In genomic region chr3:117600666-117601065, GRCh38 we compare ENCODE assay signal across 18 cellular contexts.
DNase-seq lines count a peak whose midpoint lies in the region; ATAC-seq, FAIRE-seq and TF ChIP-seq lines count a peak whose summit lies in the region.
"Had no signal": no experiment of that assay in that cellular context is flagged by ENCODE, and none has a peak within 500 bp of the region (broad histone marks: within the 10 kb centered on the region; RNA-seq: fewer than 3 reads in every experiment).

No MANE protein-coding gene starts in this region.

- DNase-seq in IMR-90 (peak; percentile 80), bronchial epithelial cell (ENCODE audit: low read depth) (peak; percentile 22), osteoblast (ENCODE audit: insufficient read length, low spot score, missing footprints) (peak; percentile 15), HCEC 1CT (no peak)
- DNase-seq in activated CD4-positive, CD25-positive, alpha-beta regulatory T cell treated with anti-CD3 and anti-CD28 coated beads, Interleukin-2, amount 50 U/mL, for 72 hours, result no peak
- DNase-seq: Caco-2; CD4-positive, alpha-beta T cell; GOT3; KBM-7; MV-4-11; NCI-H1417; NCI-H187; NCI-H510A treated with DMSO at 0.1 percent for 48 hours; SJCRH30 had no signal

- CTCF ChIA-PET in IMR-90 (lab: Yijun Ruan, JAX), result no interaction called here

- WGBS in IMR-90 (ENCODE audit: extremely low coverage in 2 of 2, insufficient read length in 1 of 2), 2 experiments, result no CpG with 5 or more reads among the region's 4 CpGs

- no peak overlapping the region for H3K18ac ChIP-seq in IMR-90 (ENCODE audit: low read depth, low read length)

- no peak overlapping the region for H3K9ac ChIP-seq in IMR-90 (ENCODE audit: low read depth, low read length)

- no peak overlapping the region for H3K14ac ChIP-seq in IMR-90 (replicated peaks; ENCODE audit: low read depth, low read length)

- H2BK15ac ChIP-seq in IMR-90 (ENCODE audit: low read depth, low read length), result no peak overlapping the region

- no peak overlapping the region for H3K4me3 ChIP-seq in IMR-90 (ENCODE audit: insufficient read depth, low read depth, low read length)
- H3K4me3 ChIP-seq in bronchial epithelial cell (ENCODE audit: low read depth, low read length), result no peak overlapping the region
- no peak overlapping the region for H3K4me3 ChIP-seq in osteoblast (ENCODE audit: insufficient read depth, low read length)
- H3K4me3 ChIP-seq: A549, SJCRH30 had no signal

- H4K20me1 ChIP-seq in IMR-90 (ENCODE audit: insufficient read depth, low read length) (no peaks in the 10 kb centered on the region), osteoblast (ENCODE audit: insufficient read depth, low read length) (no peaks in the 10 kb centered on the region)

- no peak overlapping the region for H3K4ac ChIP-seq in IMR-90 (ENCODE audit: low read depth, low read length)

- H3K4me1 ChIP-seq in IMR-90 (ENCODE audit: control insufficient read depth, insufficient read depth, low read length) (no peaks in the 10 kb centered on the region), osteoblast (ENCODE audit: insufficient read depth, low read length) (no peaks in the 10 kb centered on the region)
- H3K4me1 ChIP-seq: A549, Caco-2 had no signal

- BruUV-seq in IMR-90 (replicated peaks; lab: Mats Ljungman, UMichigan), result no TSS peak

- H4K91ac ChIP-seq in IMR-90 (ENCODE audit: insufficient read depth, low read depth, low read length), result no peak overlapping the region

- FAIRE-seq in bronchial epithelial cell (lab: Jason Lieb, UNC), result no peak
- FAIRE-seq: A549, GM12892 had no signal

- no peak for TF ChIP-seq RAD21 in IMR-90 (IDR thresholded peaks at IDR 0.05; ENCODE audit: low read length)

- no peak overlapping the region for H2BK120ac ChIP-seq in IMR-90 (ENCODE audit: low read depth, low read length)

- H3K4me2 ChIP-seq in IMR-90 (ENCODE audit: low read depth, low read length), result no peak overlapping the region
- H3K4me2 ChIP-seq in osteoblast (ENCODE audit: insufficient read depth, low read length), result no peak overlapping the region
- H3K4me2 ChIP-seq: A549 had no signal

- TF ChIP-seq POLR2A in IMR-90 (IDR thresholded peaks at IDR 0.05; ENCODE audit: low read depth, low read length), result no peak

- no peak overlapping the region for H2AFZ ChIP-seq in IMR-90 (replicated peaks; ENCODE audit: low read length, poor library complexity)
- no peak overlapping the region for H2AFZ ChIP-seq in osteoblast (ENCODE audit: low read length)

- no peak overlapping the region for H3K27ac ChIP-seq in IMR-90 (ENCODE audit: insufficient read depth, low read length)
- no peak overlapping the region for H3K27ac ChIP-seq in osteoblast (ENCODE audit: low read depth, low read length)
- H3K27ac ChIP-seq: A549, SJCRH30 had no signal

- H2AK9ac ChIP-seq in IMR-90 (replicated peaks; ENCODE audit: low read depth, low read length, poor library complexity), result no peak overlapping the region

- no peak overlapping the region for H3K23ac ChIP-seq in IMR-90 (ENCODE audit: low read depth, low read length)

- H3K9me3 ChIP-seq in IMR-90 (ENCODE audit: control insufficient read depth, insufficient read depth, low read length) (no peaks in the 10 kb centered on the region), osteoblast (ENCODE audit: low read depth, low read length) (no peaks in the 10 kb centered on the region)
- H3K9me3 ChIP-seq: A549, Caco-2, SJCRH30 had no signal

- H2BK20ac ChIP-seq in IMR-90 (ENCODE audit: low read depth, low read length), result no peak overlapping the region

- H2BK5ac ChIP-seq in IMR-90 (ENCODE audit: low read depth, low read length, poor library complexity, severe bottlenecking), result no peak overlapping the region

- dilution Hi-C loops in IMR-90 (cut with HindIII; ENCODE audit: low sequenced_read_pairs, unreplicated experiment), result no loop called here

- H3K79me2 ChIP-seq in osteoblast (ENCODE audit: insufficient read depth, low read length), result no peaks in the 10 kb centered on the region

- no peaks in the 10 kb centered on the region for H3K79me1 ChIP-seq in IMR-90 (ENCODE audit: low read depth in 1 of 2, low read length in 2 of 2)

- POLR2A ChIA-PET in IMR-90 (lab: Charles Lee; ENCODE audit: unreplicated experiment), result no interaction called here

- no peaks in the 10 kb centered on the region for H3K36me3 ChIP-seq in IMR-90 (ENCODE audit: control insufficient read depth, insufficient read depth, low read length)
- no peaks in the 10 kb centered on the region for H3K36me3 ChIP-seq in bronchial epithelial cell (ENCODE audit: control insufficient read depth, insufficient read depth, low read length)
- no peaks in the 10 kb centered on the region for H3K36me3 ChIP-seq in osteoblast (ENCODE audit: insufficient read depth, low read length)
- H3K36me3 ChIP-seq: SJCRH30 had no signal

- H4K8ac ChIP-seq in IMR-90 (ENCODE audit: low read depth in 2 of 2, low read length in 2 of 2), result no peak overlapping the region

- in situ Hi-C loops in IMR-90 (cut with MboI; ENCODE audit: low sequenced_read_pairs), result no loop called here

- ATAC-seq in GM18502 (IDR thresholded peaks at IDR 0.05; ENCODE audit: poor library complexity, unreplicated experiment) (peak; percentile 6), IMR-90 (ENCODE audit: low read depth) (peak; percentile 32; the same call in 1 of the 2 replicates), GM18520 (IDR thresholded peaks at IDR 0.05; ENCODE audit: unreplicated experiment) (no peak)
- ATAC-seq: A549 had no signal

- H3K27me3 ChIP-seq in IMR-90 (ENCODE audit: control insufficient read depth, insufficient read depth, low read length) (no peaks in the 10 kb centered on the region), bronchial epithelial cell (ENCODE audit: control insufficient read depth, insufficient read depth, low read length) (no peaks in the 10 kb centered on the region), osteoblast (ENCODE audit: insufficient read depth, low read length) (no peaks in the 10 kb centered on the region)
- H3K27me3 ChIP-seq: SJCRH30 had no signal

- H4K5ac ChIP-seq in IMR-90 (ENCODE audit: low read depth, low read length), result no peak overlapping the region

- H3K56ac ChIP-seq in IMR-90 (ENCODE audit: extremely low read depth, insufficient read depth, low read length), result no peak overlapping the region

- intact Hi-C loops in IMR-90 (cut with micrococcal nuclease), result no loop called here

- no peak overlapping the region for H2AK5ac ChIP-seq in IMR-90 (ENCODE audit: low read depth, low read length)

- H3K9me1 ChIP-seq in IMR-90 (ENCODE audit: insufficient read depth, low read length), result no peaks in the 10 kb centered on the region

- TF ChIP-seq CTCF in IMR-90 (conservative IDR thresholded peaks at IDR 0.05; ENCODE audit: low read depth, low read length), result no peak
- no peak for TF ChIP-seq CTCF in bronchial epithelial cell (IDR thresholded peaks at IDR 0.05; ENCODE audit: insufficient read depth, low read length, severe bottlenecking)
- no peak for TF ChIP-seq CTCF in osteoblast (IDR thresholded peaks at IDR 0.05; ENCODE audit: extremely low read depth, low read depth, low read length)

TF ChIP-seq in IMR-90, 13 proteins besides CTCF, POLR2A, EP300 and RAD21:
- TF ChIP-seq FOS (IDR thresholded peaks at IDR 0.05; ENCODE audit: low read depth, low read length) (peak; percentile 41; the same call in 1 of the 2 replicates), RFX5 (IDR thresholded peaks at IDR 0.05; ENCODE audit: low read depth, low read length) (no peak)

Comparison
In these comparisons a context has a peak if more than half of its experiments do, and no peak if none do; other contexts are left out.
1. DNase-seq: peak in IMR-90 (single experiment), bronchial epithelial cell (single experiment) and osteoblast (single experiment); none in HCEC 1CT (single experiment) and activated CD4-positive, CD25-positive, alpha-beta regulatory T cell treated with anti-CD3 and anti-CD28 coated beads, Interleukin-2, amount 50 U/mL, for 72 hours (single experiment).